In genomic region chr17:17749921-17750320, GRCh38 we compare ENCODE assay signal across 1 cellular context.
TF ChIP-seq lines count a peak whose summit lies in the region.

No MANE protein-coding gene starts in this region.

TF ChIP-seq in H1, 55 proteins besides CTCF, POLR2A, EP300 and RAD21 (continued from another document):
- no peak for TF ChIP-seq KDM4A (IDR thresholded peaks at IDR 0.05; ENCODE audit: low read depth, low read length, severe bottlenecking)
- TF ChIP-seq POU5F1 (IDR thresholded peaks at IDR 0.05; ENCODE audit: low read depth, low read length), result no peak
- TF ChIP-seq SIRT6 (IDR thresholded peaks at IDR 0.05; ENCODE audit: low read length), result no peak
- no peak for TF ChIP-seq EZH2 (IDR thresholded peaks at IDR 0.05; ENCODE audit: low read depth, low read length, severe bottlenecking)
- TF ChIP-seq, protein P1, sequence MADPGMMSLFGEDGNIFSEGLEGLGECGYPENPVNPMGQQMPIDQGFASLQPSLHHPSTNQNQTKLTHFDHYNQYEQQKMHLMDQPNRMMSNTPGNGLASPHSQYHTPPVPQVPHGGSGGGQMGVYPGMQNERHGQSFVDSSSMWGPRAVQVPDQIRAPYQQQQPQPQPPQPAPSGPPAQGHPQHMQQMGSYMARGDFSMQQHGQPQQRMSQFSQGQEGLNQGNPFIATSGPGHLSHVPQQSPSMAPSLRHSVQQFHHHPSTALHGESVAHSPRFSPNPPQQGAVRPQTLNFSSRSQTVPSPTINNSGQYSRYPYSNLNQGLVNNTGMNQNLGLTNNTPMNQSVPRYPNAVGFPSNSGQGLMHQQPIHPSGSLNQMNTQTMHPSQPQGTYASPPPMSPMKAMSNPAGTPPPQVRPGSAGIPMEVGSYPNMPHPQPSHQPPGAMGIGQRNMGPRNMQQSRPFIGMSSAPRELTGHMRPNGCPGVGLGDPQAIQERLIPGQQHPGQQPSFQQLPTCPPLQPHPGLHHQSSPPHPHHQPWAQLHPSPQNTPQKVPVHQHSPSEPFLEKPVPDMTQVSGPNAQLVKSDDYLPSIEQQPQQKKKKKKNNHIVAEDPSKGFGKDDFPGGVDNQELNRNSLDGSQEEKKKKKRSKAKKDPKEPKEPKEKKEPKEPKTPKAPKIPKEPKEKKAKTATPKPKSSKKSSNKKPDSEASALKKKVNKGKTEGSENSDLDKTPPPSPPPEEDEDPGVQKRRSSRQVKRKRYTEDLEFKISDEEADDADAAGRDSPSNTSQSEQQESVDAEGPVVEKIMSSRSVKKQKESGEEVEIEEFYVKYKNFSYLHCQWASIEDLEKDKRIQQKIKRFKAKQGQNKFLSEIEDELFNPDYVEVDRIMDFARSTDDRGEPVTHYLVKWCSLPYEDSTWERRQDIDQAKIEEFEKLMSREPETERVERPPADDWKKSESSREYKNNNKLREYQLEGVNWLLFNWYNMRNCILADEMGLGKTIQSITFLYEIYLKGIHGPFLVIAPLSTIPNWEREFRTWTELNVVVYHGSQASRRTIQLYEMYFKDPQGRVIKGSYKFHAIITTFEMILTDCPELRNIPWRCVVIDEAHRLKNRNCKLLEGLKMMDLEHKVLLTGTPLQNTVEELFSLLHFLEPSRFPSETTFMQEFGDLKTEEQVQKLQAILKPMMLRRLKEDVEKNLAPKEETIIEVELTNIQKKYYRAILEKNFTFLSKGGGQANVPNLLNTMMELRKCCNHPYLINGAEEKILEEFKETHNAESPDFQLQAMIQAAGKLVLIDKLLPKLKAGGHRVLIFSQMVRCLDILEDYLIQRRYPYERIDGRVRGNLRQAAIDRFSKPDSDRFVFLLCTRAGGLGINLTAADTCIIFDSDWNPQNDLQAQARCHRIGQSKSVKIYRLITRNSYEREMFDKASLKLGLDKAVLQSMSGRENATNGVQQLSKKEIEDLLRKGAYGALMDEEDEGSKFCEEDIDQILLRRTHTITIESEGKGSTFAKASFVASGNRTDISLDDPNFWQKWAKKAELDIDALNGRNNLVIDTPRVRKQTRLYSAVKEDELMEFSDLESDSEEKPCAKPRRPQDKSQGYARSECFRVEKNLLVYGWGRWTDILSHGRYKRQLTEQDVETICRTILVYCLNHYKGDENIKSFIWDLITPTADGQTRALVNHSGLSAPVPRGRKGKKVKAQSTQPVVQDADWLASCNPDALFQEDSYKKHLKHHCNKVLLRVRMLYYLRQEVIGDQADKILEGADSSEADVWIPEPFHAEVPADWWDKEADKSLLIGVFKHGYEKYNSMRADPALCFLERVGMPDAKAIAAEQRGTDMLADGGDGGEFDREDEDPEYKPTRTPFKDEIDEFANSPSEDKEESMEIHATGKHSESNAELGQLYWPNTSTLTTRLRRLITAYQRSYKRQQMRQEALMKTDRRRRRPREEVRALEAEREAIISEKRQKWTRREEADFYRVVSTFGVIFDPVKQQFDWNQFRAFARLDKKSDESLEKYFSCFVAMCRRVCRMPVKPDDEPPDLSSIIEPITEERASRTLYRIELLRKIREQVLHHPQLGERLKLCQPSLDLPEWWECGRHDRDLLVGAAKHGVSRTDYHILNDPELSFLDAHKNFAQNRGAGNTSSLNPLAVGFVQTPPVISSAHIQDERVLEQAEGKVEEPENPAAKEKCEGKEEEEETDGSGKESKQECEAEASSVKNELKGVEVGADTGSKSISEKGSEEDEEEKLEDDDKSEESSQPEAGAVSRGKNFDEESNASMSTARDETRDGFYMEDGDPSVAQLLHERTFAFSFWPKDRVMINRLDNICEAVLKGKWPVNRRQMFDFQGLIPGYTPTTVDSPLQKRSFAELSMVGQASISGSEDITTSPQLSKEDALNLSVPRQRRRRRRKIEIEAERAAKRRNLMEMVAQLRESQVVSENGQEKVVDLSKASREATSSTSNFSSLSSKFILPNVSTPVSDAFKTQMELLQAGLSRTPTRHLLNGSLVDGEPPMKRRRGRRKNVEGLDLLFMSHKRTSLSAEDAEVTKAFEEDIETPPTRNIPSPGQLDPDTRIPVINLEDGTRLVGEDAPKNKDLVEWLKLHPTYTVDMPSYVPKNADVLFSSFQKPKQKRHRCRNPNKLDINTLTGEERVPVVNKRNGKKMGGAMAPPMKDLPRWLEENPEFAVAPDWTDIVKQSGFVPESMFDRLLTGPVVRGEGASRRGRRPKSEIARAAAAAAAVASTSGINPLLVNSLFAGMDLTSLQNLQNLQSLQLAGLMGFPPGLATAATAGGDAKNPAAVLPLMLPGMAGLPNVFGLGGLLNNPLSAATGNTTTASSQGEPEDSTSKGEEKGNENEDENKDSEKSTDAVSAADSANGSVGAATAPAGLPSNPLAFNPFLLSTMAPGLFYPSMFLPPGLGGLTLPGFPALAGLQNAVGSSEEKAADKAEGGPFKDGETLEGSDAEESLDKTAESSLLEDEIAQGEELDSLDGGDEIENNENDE (IDR thresholded peaks at IDR 0.05; ENCODE audit: insufficient replicate concordance, low read length), result no peak
- TF ChIP-seq SRF (IDR thresholded peaks at IDR 0.05; ENCODE audit: low read depth, low read length), result no peak
- TF ChIP-seq RBBP5 (IDR thresholded peaks at IDR 0.05; ENCODE audit: borderline replicate concordance, low read depth, low read length), result no peak
- no peak for TF ChIP-seq KDM1A (IDR thresholded peaks at IDR 0.05; ENCODE audit: borderline replicate concordance, low read length)
- peak; percentile 98 for TF ChIP-seq SP1 (IDR thresholded peaks at IDR 0.05; ENCODE audit: low read depth, low read length)
- TF ChIP-seq JUN (IDR thresholded peaks at IDR 0.05; ENCODE audit: low read depth, low read length), result no peak
- no peak for TF ChIP-seq JUND (IDR thresholded peaks at IDR 0.05; ENCODE audit: low read length)
- no peak for TF ChIP-seq RXRA (IDR thresholded peaks at IDR 0.05; ENCODE audit: insufficient read depth, low read depth, low read length)
- no peak for TF ChIP-seq NANOG (IDR thresholded peaks at IDR 0.05; ENCODE audit: insufficient read depth, low read depth, low read length, poor library complexity, severe bottlenecking)
- no peak for TF ChIP-seq GABPA (IDR thresholded peaks at IDR 0.05; ENCODE audit: borderline replicate concordance, insufficient read depth, low read length)
- TF ChIP-seq PHF8 (conservative IDR thresholded peaks at IDR 0.05; ENCODE audit: low read depth, low read length), result no peak
- peak; percentile 77 for TF ChIP-seq CREB1 (IDR thresholded peaks at IDR 0.05)
- no peak for TF ChIP-seq POLR2AphosphoS5 (IDR thresholded peaks at IDR 0.05; ENCODE audit: low read depth, low read length)
- no peak for TF ChIP-seq ATF2 (IDR thresholded peaks at IDR 0.05; ENCODE audit: low read length)
- TF ChIP-seq, protein P2, sequence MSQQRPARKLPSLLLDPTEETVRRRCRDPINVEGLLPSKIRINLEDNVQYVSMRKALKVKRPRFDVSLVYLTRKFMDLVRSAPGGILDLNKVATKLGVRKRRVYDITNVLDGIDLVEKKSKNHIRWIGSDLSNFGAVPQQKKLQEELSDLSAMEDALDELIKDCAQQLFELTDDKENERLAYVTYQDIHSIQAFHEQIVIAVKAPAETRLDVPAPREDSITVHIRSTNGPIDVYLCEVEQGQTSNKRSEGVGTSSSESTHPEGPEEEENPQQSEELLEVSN (IDR thresholded peaks at IDR 0.05), result 0 out of 2 replicates have a peak, but pooled peaks have one; percentile 40
- TF ChIP-seq ZNF274 (IDR thresholded peaks at IDR 0.05; ENCODE audit: borderline replicate concordance, extremely low read depth, low read length), result no peak
- no peak for TF ChIP-seq HDAC6 (IDR thresholded peaks at IDR 0.05; ENCODE audit: low read depth, low read length)
- TF ChIP-seq, protein P3, sequence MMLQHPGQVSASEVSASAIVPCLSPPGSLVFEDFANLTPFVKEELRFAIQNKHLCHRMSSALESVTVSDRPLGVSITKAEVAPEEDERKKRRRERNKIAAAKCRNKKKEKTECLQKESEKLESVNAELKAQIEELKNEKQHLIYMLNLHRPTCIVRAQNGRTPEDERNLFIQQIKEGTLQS (IDR thresholded peaks at IDR 0.05; ENCODE audit: insufficient read depth, low read depth, low read length), result peak; percentile 93
- no peak for TF ChIP-seq CTBP2 (IDR thresholded peaks at IDR 0.05; ENCODE audit: borderline replicate concordance, insufficient read depth, insufficient read length, low read length)
- no peak for TF ChIP-seq SAP30 (IDR thresholded peaks at IDR 0.05; ENCODE audit: insufficient read depth, insufficient replicate concordance, low read length)
- peak; percentile 63; the same call in 1 of the 2 replicates for TF ChIP-seq TCF12 (IDR thresholded peaks at IDR 0.05; ENCODE audit: low read depth, low read length)
- no peak for TF ChIP-seq MAFK (IDR thresholded peaks at IDR 0.05; ENCODE audit: low read depth, low read length)
- TF ChIP-seq TAF7 (optimal IDR thresholded peaks at IDR 0.05; ENCODE audit: borderline replicate concordance, low read depth, low read length), result no peak
- no peak for TF ChIP-seq BRCA1 (IDR thresholded peaks at IDR 0.05; ENCODE audit: low read depth, low read length)
